In genomic region chr15:90716976-90717821, GRCh38 we compare ENCODE assay signal across 1 cellular context.
TF ChIP-seq lines count a peak whose summit lies in the region.

TSS of gene BLM (plus strand) at chr15:90717346. CDS start at chr15:90747393, 30,047 bp downstream.

TF ChIP-seq in K562, 482 proteins besides CTCF, POLR2A, EP300 and RAD21 (continued from another document and continues in another):
- TF ChIP-seq PBX2 (CRISPR knock-in tag; IDR thresholded peaks at IDR 0.05; ENCODE audit: low read depth): no peak
- no peak for TF ChIP-seq PBX2 (tag; conservative IDR thresholded peaks at IDR 0.05; ENCODE audit: low read depth)
- 0 out of 2 replicates have a peak, but pooled peaks have one; percentile 10 for TF ChIP-seq ZNF592 (IDR thresholded peaks at IDR 0.05)
- TF ChIP-seq CCNT2 (IDR thresholded peaks at IDR 0.05; ENCODE audit: borderline replicate concordance, extremely low read depth, insufficient read length, low read depth, low read length): peak; percentile 69
- no peak for TF ChIP-seq MTF1 (CRISPR knock-in tag; IDR thresholded peaks at IDR 0.05; ENCODE audit: borderline replicate concordance)
- TF ChIP-seq DMBX1 (CRISPR knock-in tag; IDR thresholded peaks at IDR 0.05; ENCODE audit: borderline replicate concordance): peak; percentile 58; the same call in 1 of the 2 replicates
- TF ChIP-seq BCL6 (CRISPR knock-in tag; IDR thresholded peaks at IDR 0.05): no peak
- TF ChIP-seq MITF (IDR thresholded peaks at IDR 0.05): peak; percentile 29; the same call in 1 of the 2 replicates
- no peak; the same call in 1 of the 2 replicates for TF ChIP-seq STAT5A (IDR thresholded peaks at IDR 0.05; ENCODE audit: borderline replicate concordance, low read length)
- no peak for TF ChIP-seq ZFP30 (CRISPR knock-in tag; IDR thresholded peaks at IDR 0.05; ENCODE audit: borderline replicate concordance)
- no peak for TF ChIP-seq E4F1 (CRISPR knock-in tag; IDR thresholded peaks at IDR 0.05; ENCODE audit: borderline replicate concordance)
- TF ChIP-seq ZNF75A (CRISPR knock-in tag; IDR thresholded peaks at IDR 0.05): no peak
- TF ChIP-seq ZBTB43 (CRISPR knock-in tag; IDR thresholded peaks at IDR 0.05): no peak; the same call in 1 of the 2 replicates
- peak; percentile 99 for TF ChIP-seq SAP30 (IDR thresholded peaks at IDR 0.05; ENCODE audit: borderline replicate concordance, insufficient read depth, low read depth, low read length, poor library complexity, severe bottlenecking)
- peak; percentile 96 to 97 for TF ChIP-seq E2F6 (IDR thresholded peaks at IDR 0.05; ENCODE audit: borderline replicate concordance in 1 of 2, extremely low read depth in 1 of 2, insufficient read depth in 1 of 2, insufficient read length in 1 of 2, low read depth in 1 of 2, low read length in 1 of 2, poor library complexity in 1 of 2, severe bottlenecking in 1 of 2)
- TF ChIP-seq PYGO2 (tag; IDR thresholded peaks at IDR 0.05): no peak
- peak; percentile 41; the same call in 1 of the 2 replicates for TF ChIP-seq MECOM (CRISPR knock-in tag; IDR thresholded peaks at IDR 0.05)
- 0 out of 2 replicates have a peak, but pooled peaks have one; percentile 42 for TF ChIP-seq NR4A1 (CRISPR knock-in tag; IDR thresholded peaks at IDR 0.05)
- no peak for TF ChIP-seq NR4A1 (tag; IDR thresholded peaks at IDR 0.05)
- TF ChIP-seq POLR2AphosphoS2 (IDR thresholded peaks at IDR 0.05; ENCODE audit: low read length): peak; percentile 68; the same call in 1 of the 2 replicates
- TF ChIP-seq HEY1 (CRISPR knock-in tag; IDR thresholded peaks at IDR 0.05; ENCODE audit: borderline replicate concordance): no peak
- TF ChIP-seq ZFX (CRISPR knock-in tag; IDR thresholded peaks at IDR 0.05): peak; percentile 58; the same call in 1 of the 2 replicates
- TF ChIP-seq CBX8 (IDR thresholded peaks at IDR 0.05; ENCODE audit: borderline replicate concordance, extremely low read depth, low read depth, low read length, poor library complexity, severe bottlenecking): no peak
- 0 out of 2 replicates have a peak, but pooled peaks have one; percentile 18 for TF ChIP-seq CHCHD3 (CRISPR knock-in tag; IDR thresholded peaks at IDR 0.05)
- TF ChIP-seq SUPT5H (IDR thresholded peaks at IDR 0.05): peak; percentile 87
- TF ChIP-seq RREB1 (CRISPR knock-in tag; IDR thresholded peaks at IDR 0.05): 0 out of 2 replicates have a peak, but pooled peaks have one; percentile 45
- peak; percentile 90 for TF ChIP-seq POLR2B (IDR thresholded peaks at IDR 0.05; ENCODE audit: low read depth, partially characterized antibody)
- TF ChIP-seq ZNF561 (CRISPR knock-in tag; conservative IDR thresholded peaks at IDR 0.05): no peak
- no peak for TF ChIP-seq ZFPM2 (CRISPR knock-in tag; IDR thresholded peaks at IDR 0.05)
- no peak for TF ChIP-seq MAFF (IDR thresholded peaks at IDR 0.05; ENCODE audit: low read length)
- no peak for TF ChIP-seq ZNF76 (CRISPR knock-in tag; IDR thresholded peaks at IDR 0.05; ENCODE audit: borderline replicate concordance)
- 0 out of 2 replicates have a peak, but pooled peaks have one; percentile 36 for TF ChIP-seq HINFP (tag; conservative IDR thresholded peaks at IDR 0.05; ENCODE audit: low read depth)
